Comparison of ENCODE assay signal across 23 cellular contexts in the genomic region with DNA sequence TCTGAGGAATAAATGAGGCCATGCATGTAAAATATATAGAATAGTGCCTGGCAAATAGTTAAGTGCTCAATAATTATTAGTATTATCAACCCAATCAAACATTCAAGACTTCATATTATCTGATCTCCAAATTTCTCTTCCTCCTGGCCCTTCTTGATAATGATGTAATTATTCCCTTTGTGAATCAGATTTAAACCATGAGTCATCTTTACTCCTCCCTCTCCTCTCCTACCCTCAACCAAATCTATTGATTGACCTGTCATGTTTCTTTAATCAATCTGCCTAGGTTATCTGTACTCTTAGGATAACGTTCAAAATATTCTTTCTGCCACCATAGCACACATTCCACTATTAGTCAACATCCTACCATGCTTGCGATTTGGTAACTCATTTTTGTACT.
A peak's percentile ranks its signal among the peaks of the same experiment; 100 is the strongest.
DNase-seq lines count a peak whose midpoint lies in the region; ATAC-seq, FAIRE-seq and TF ChIP-seq lines count a peak whose summit lies in the region.
"Had no signal": no experiment of that assay in that cellular context is flagged by ENCODE, and none has a peak within 500 bp of the region (broad histone marks: within the 10 kb centered on the region; RNA-seq: fewer than 3 reads in every experiment).

No MANE protein-coding gene starts in this region.

- no peak overlapping the region for H2BK5ac ChIP-seq in IMR-90 (ENCODE audit: low read depth, low read length, poor library complexity, severe bottlenecking)

- H2AK9ac ChIP-seq in IMR-90 (replicated peaks; ENCODE audit: low read depth, low read length, poor library complexity) = no peak overlapping the region

- H3K4me1 ChIP-seq in IMR-90 (ENCODE audit: control insufficient read depth, insufficient read depth, low read length) (no peaks in the 10 kb centered on the region), endothelial cell of umbilical vein (ENCODE audit: control insufficient read depth, extremely low read depth, insufficient read depth, low read length) (peaks cover 15% of the 10 kb centered on the region), HepG2 (ENCODE audit: insufficient read depth, low read length) (peaks cover 30% of the 10 kb centered on the region)

- POLR2A ChIA-PET in IMR-90 (lab: Charles Lee; ENCODE audit: unreplicated experiment) (no interaction called here), endothelial cell of umbilical vein (lab: Charles Lee) (no interaction called here), HepG2 (lab: Yijun Ruan, JAX) (no interaction called here)

- H3K9me3 ChIP-seq in IMR-90 (ENCODE audit: control insufficient read depth, insufficient read depth, low read length) = no peaks in the 10 kb centered on the region
- no peaks in the 10 kb centered on the region for H3K9me3 ChIP-seq in endothelial cell of umbilical vein (replicated peaks; ENCODE audit: control insufficient read depth, insufficient read depth, low read length)
- H3K9me3 ChIP-seq in HepG2 (ENCODE audit: low read length) = no peaks in the 10 kb centered on the region
- H3K9me3 ChIP-seq: BE2C had no signal

- BruUV-seq in IMR-90 (replicated peaks; lab: Mats Ljungman, UMichigan) (no TSS peak), endothelial cell of umbilical vein (replicated peaks; lab: Mats Ljungman, UMichigan) (no TSS peak), HepG2 (replicated peaks; lab: Mats Ljungman, UMichigan) (no TSS peak)

- WGBS in IMR-90 (ENCODE audit: extremely low coverage in 2 of 2, insufficient read length in 1 of 2), 2 experiments = 80% methylated on average over 1 of the region's 2 CpGs; no CpG with 5 or more reads in 1 of the 2 experiments
- WGBS in HepG2 (ENCODE audit: low lambda C conversion rate) = 34% methylated on average over 2 of the region's 2 CpGs

- H4K5ac ChIP-seq in IMR-90 (ENCODE audit: low read depth, low read length) = no peak overlapping the region

- no peak overlapping the region for H3K14ac ChIP-seq in IMR-90 (replicated peaks; ENCODE audit: low read depth, low read length)

- dilution Hi-C loops in IMR-90 (cut with HindIII; ENCODE audit: low sequenced_read_pairs, unreplicated experiment) (no loop called here), endothelial cell of umbilical vein (cut with MboI; ENCODE audit: extremely low pct_ligation_motif_present, low sequenced_read_pairs) (no loop called here)

- H3K36me3 ChIP-seq in IMR-90 (ENCODE audit: control insufficient read depth, insufficient read depth, low read length) (no peaks in the 10 kb centered on the region), endothelial cell of umbilical vein (ENCODE audit: control insufficient read depth in 2 of 2, extremely low read depth in 1 of 2, insufficient read depth in 2 of 2, low read length in 2 of 2) (no peaks in the 10 kb centered on the region), HepG2 (replicated peaks in 1 of 2; ENCODE audit: control insufficient read depth in 1 of 2, insufficient read depth in 2 of 2, low read length in 2 of 2) (no peaks in the 10 kb centered on the region)
- H3K36me3 ChIP-seq: BE2C had no signal

- H3K9me3 Mint-ChIP-seq in osteocyte (ENCODE audit: unreplicated experiment) = no peaks in the 10 kb centered on the region
- H3K9me3 Mint-ChIP-seq: CD4-positive, CD25-positive, alpha-beta regulatory T cell; CD8-positive, alpha-beta memory T cell; H9; IgD-negative memory B cell had no signal

- H3K18ac ChIP-seq in IMR-90 (ENCODE audit: low read depth, low read length) = no peak overlapping the region

- H3K27ac ChIP-seq in IMR-90 (ENCODE audit: insufficient read depth, low read length) = no peak overlapping the region
- H3K27ac ChIP-seq in endothelial cell of umbilical vein (ENCODE audit: insufficient read depth, low read depth, low read length) = no peak overlapping the region
- no peak overlapping the region for H3K27ac ChIP-seq in HepG2 (ENCODE audit: extremely low read length, insufficient read depth, low read length)

- no peak overlapping the region for H2AK5ac ChIP-seq in IMR-90 (ENCODE audit: low read depth, low read length)

- no peak overlapping the region for H2BK20ac ChIP-seq in IMR-90 (ENCODE audit: low read depth, low read length)

- no peak overlapping the region for H2BK120ac ChIP-seq in IMR-90 (ENCODE audit: low read depth, low read length)

- H3K4me2 ChIP-seq in IMR-90 (ENCODE audit: low read depth, low read length) = no peak overlapping the region
- no peak overlapping the region for H3K4me2 ChIP-seq in endothelial cell of umbilical vein (ENCODE audit: insufficient read depth, low read length)
- H3K4me2 ChIP-seq in HepG2 (ENCODE audit: low read depth, low read length) = no peak overlapping the region

- H3K23ac ChIP-seq in IMR-90 (ENCODE audit: low read depth, low read length) = no peak overlapping the region

- FAIRE-seq in endothelial cell of umbilical vein (lab: Jason Lieb, UNC) (no peak), HepG2 (lab: Jason Lieb, UNC) (no peak)
- FAIRE-seq: G401.6, GM12891, GM19239, H1 had no signal

- in situ Hi-C loops in IMR-90 (cut with MboI; ENCODE audit: low sequenced_read_pairs) = no loop called here
- in situ Hi-C loops in HepG2 (cut with HindIII; ENCODE audit: extremely low pct_ligation_motif_present, low pct_unique_long_range_greater_than_20kb) = no loop called here

- no peak overlapping the region for H3K56ac ChIP-seq in IMR-90 (ENCODE audit: extremely low read depth, insufficient read depth, low read length)

- H3K4me3 Mint-ChIP-seq in osteocyte (ENCODE audit: unreplicated experiment) = no peak overlapping the region
- H3K4me3 Mint-ChIP-seq: CD4-positive, CD25-positive, alpha-beta regulatory T cell; CD8-positive, alpha-beta memory T cell; H9; IgD-negative memory B cell had no signal

- peaks cover 14% of the 10 kb centered on the region for H3K4me1 Mint-ChIP-seq in osteocyte (ENCODE audit: unreplicated experiment)

- no peak overlapping the region for H3K27ac Mint-ChIP-seq in osteocyte (ENCODE audit: unreplicated experiment)
- H3K27ac Mint-ChIP-seq: CD4-positive, CD25-positive, alpha-beta regulatory T cell; CD8-positive, alpha-beta memory T cell; H9; IgD-negative memory B cell had no signal

- intact Hi-C loops in IMR-90 (cut with micrococcal nuclease) (no loop called here), endothelial cell of umbilical vein (cut with micrococcal nuclease) (no loop called here), HepG2 (cut with micrococcal nuclease; ENCODE audit: unreplicated experiment) (no loop called here)

- H3K27me3 ChIP-seq in IMR-90 (ENCODE audit: control insufficient read depth, insufficient read depth, low read length) = no peaks in the 10 kb centered on the region
- no peaks in the 10 kb centered on the region for H3K27me3 ChIP-seq in endothelial cell of umbilical vein (ENCODE audit: control insufficient read depth in 2 of 2, insufficient read depth in 2 of 2, low read length in 2 of 2)
- no peaks in the 10 kb centered on the region; a peak in 1 of 5 replicates for H3K27me3 ChIP-seq in HepG2 (ENCODE audit: control insufficient read depth in 1 of 2, insufficient read depth in 2 of 2, low read length in 2 of 2)
- H3K27me3 ChIP-seq: BE2C had no signal

- CTCF ChIA-PET in IMR-90 (lab: Yijun Ruan, JAX) (interaction anchor here (0.6 kb wide), 1 partner anchor 146 kb away, joined by 3 read pairs; no protein-coding TSS in a partner anchor), endothelial cell of umbilical vein (lab: Charles Lee) (interaction anchor here (1.0 to 3.0 kb wide), 3 partner anchors 9 to 196 kb away, joined by 3 to 11 read pairs (median 3); no protein-coding TSS in a partner anchor), HepG2 (lab: Yijun Ruan, JAX; ENCODE audit: low intra/inter-chr PET ratio, low total read pairs) (no interaction called here)

- no peak for TF ChIP-seq POLR2A in IMR-90 (IDR thresholded peaks at IDR 0.05; ENCODE audit: low read depth, low read length)
- no peak for TF ChIP-seq POLR2A in endothelial cell of umbilical vein (IDR thresholded peaks at IDR 0.05; ENCODE audit: low read depth, low read length)
- no peak for TF ChIP-seq POLR2A in HepG2 (IDR thresholded peaks at IDR 0.05; ENCODE audit: insufficient read depth in 1 of 2, low read depth in 2 of 2, low read length in 2 of 2)

- H3K9me1 ChIP-seq in IMR-90 (ENCODE audit: insufficient read depth, low read length) = no peaks in the 10 kb centered on the region
- H3K9me1 ChIP-seq in endothelial cell of umbilical vein (replicated peaks; ENCODE audit: control insufficient read depth, extremely low read depth, insufficient read depth, low read length) = no peaks in the 10 kb centered on the region

- H3K27me3 Mint-ChIP-seq in osteocyte (ENCODE audit: unreplicated experiment) = no peaks in the 10 kb centered on the region
- H3K27me3 Mint-ChIP-seq: CD4-positive, CD25-positive, alpha-beta regulatory T cell had no signal

- no peak for TF ChIP-seq EP300 in HepG2 (IDR thresholded peaks at IDR 0.05; ENCODE audit: low read depth in 2 of 2, low read length in 2 of 2)
- TF ChIP-seq EP300 in HepG2 (CRISPR knock-in tag; IDR thresholded peaks at IDR 0.05; ENCODE audit: borderline replicate concordance) = no peak

- H3K9ac ChIP-seq in IMR-90 (ENCODE audit: low read depth, low read length) (no peak overlapping the region), endothelial cell of umbilical vein (replicated peaks; ENCODE audit: extremely low read depth, insufficient read depth, low read length) (no peak overlapping the region), HepG2 (ENCODE audit: insufficient read depth, low read depth, low read length) (no peak overlapping the region)

- no peak overlapping the region for H4K8ac ChIP-seq in IMR-90 (ENCODE audit: low read depth in 2 of 2, low read length in 2 of 2)

- no peak overlapping the region for H3K4ac ChIP-seq in IMR-90 (ENCODE audit: low read depth, low read length)

- H3K79me1 ChIP-seq in IMR-90 (ENCODE audit: low read depth in 1 of 2, low read length in 2 of 2) = no peaks in the 10 kb centered on the region

- H4K91ac ChIP-seq in IMR-90 (ENCODE audit: insufficient read depth, low read depth, low read length) = no peak overlapping the region

- DNase-seq in ELR (ENCODE audit: low read depth) (peak; percentile 29), IMR-90 (peak; percentile 4), endothelial cell of umbilical vein (ENCODE audit: low read depth, low spot score) (no peak), HepG2 (ENCODE audit: low spot score) (no peak), NCI-H69 (lab: John Stamatoyannopoulos, UW) (no peak), osteocyte (ENCODE audit: extremely low spot score, unreplicated experiment) (no peak), LoVo (ENCODE audit: low spot score) (no peak)
- DNase-seq: ACHN; BE2C; C1 segment of cervical spinal cord; CD4-positive, CD25-positive, alpha-beta regulatory T cell; CD8-positive, alpha-beta memory T cell; COR-L47; DMS 273 treated with DMSO at 0.1 percent for 48 hours; DMS53; DND-41; EL; H9 had no signal

- TF ChIP-seq CTCF in IMR-90 (conservative IDR thresholded peaks at IDR 0.05; ENCODE audit: low read depth, low read length) = no peak
- no peak for TF ChIP-seq CTCF in endothelial cell of umbilical vein (IDR thresholded peaks at IDR 0.05; ENCODE audit: extremely low read depth in 1 of 2, insufficient read depth in 1 of 2, low read depth in 1 of 2, low read length in 2 of 2)
- TF ChIP-seq CTCF in HepG2 (CRISPR knock-in tag; IDR thresholded peaks at IDR 0.05) = no peak
- no peak for TF ChIP-seq CTCF in osteocyte (IDR thresholded peaks at IDR 0.05)

- TF ChIP-seq RAD21 in IMR-90 (IDR thresholded peaks at IDR 0.05; ENCODE audit: low read length) (no peak), HepG2 (CRISPR knock-in tag; IDR thresholded peaks at IDR 0.05) (no peak)

- no peak for ATAC-seq in IMR-90 (ENCODE audit: low read depth)
- ATAC-seq in HepG2 = no peak

- H3K4me3 ChIP-seq in IMR-90 (ENCODE audit: insufficient read depth, low read depth, low read length) = no peak overlapping the region
- no peak overlapping the region for H3K4me3 ChIP-seq in endothelial cell of umbilical vein (replicated peaks in 1 of 3; ENCODE audit: insufficient read depth in 1 of 3, low read depth in 1 of 3, low read length in 3 of 3)
- no peak overlapping the region for H3K4me3 ChIP-seq in HepG2 (replicated peaks in 1 of 3; ENCODE audit: insufficient read depth in 1 of 3, low read depth in 2 of 3, low read length in 3 of 3)

- H3K79me2 ChIP-seq in endothelial cell of umbilical vein (ENCODE audit: control insufficient read depth, insufficient read depth, low read length) = no peaks in the 10 kb centered on the region
- H3K79me2 ChIP-seq in HepG2 (ENCODE audit: insufficient read depth, low read length) = peaks cover 6% of the 10 kb centered on the region

- H2AFZ ChIP-seq in IMR-90 (replicated peaks; ENCODE audit: low read length, poor library complexity) (no peak overlapping the region), endothelial cell of umbilical vein (ENCODE audit: low read depth, low read length) (no peak overlapping the region), HepG2 (ENCODE audit: low read length) (no peak overlapping the region)

- H2BK15ac ChIP-seq in IMR-90 (ENCODE audit: low read depth, low read length) = no peak overlapping the region

- peaks cover 2% of the 10 kb centered on the region for H3K36me3 Mint-ChIP-seq in osteocyte (ENCODE audit: unreplicated experiment)
- H3K36me3 Mint-ChIP-seq: CD4-positive, CD25-positive, alpha-beta regulatory T cell; IgD-negative memory B cell had no signal

- H4K20me1 ChIP-seq in IMR-90 (ENCODE audit: insufficient read depth, low read length) (peaks cover 4% of the 10 kb centered on the region; the same call in 1 of the 2 replicates), endothelial cell of umbilical vein (replicated peaks; ENCODE audit: control insufficient read depth, extremely low read depth, insufficient read depth, low read length) (no peaks in the 10 kb centered on the region), HepG2 (ENCODE audit: insufficient read depth, low read length) (no peaks in the 10 kb centered on the region)

Comparison
In these comparisons a context has a peak if more than half of its experiments do, and no peak if none do; other contexts are left out.
1. DNase-seq: peak in ELR (single experiment) and IMR-90 (single experiment); none in endothelial cell of umbilical vein (single experiment), HepG2 (single experiment), NCI-H69 (single experiment), osteocyte (single experiment) and LoVo (single experiment).